ENCODE assay signal across 1 cellular context in the genomic region with DNA sequence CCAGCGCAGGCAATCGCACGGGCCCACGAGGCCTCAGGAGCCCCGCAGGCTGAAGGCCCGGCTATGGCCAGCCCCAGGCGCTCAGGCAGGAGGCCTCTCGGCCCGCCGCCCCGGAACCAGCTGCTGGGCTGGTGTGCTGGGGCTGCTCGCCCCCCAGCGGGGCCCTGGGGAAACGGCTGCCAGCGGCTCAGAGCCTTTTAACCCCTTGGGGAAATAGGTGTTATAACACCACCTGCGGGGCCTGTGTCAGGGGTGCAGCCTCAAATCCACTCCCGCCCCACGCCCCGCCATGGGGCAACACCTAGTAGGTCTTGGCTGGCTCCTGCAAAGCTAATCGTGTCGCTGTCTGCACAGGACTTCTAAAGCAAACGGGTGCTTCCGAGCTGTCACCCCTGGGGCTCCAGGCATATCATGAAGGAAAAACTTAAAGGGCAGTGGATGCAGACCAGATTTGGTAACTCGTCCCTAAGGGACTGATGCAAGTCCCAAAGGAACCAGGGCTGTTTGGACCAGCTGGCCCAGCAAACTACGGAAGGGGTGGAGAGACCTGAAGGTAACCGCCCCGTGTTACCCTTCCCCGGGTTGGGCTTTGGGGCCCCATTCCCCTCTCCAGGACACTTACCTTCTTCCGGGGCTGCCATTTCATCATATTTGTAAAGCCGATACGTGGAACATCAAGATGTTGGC.
TF ChIP-seq lines count a peak whose summit lies in the region.

No MANE protein-coding gene starts in this region.

TF ChIP-seq in HepG2, 621 proteins besides CTCF, POLR2A, EP300 and RAD21 (continued from another document):
- TF ChIP-seq STAG1 (CRISPR knock-in tag; IDR thresholded peaks at IDR 0.05) = peak; percentile 91
- TF ChIP-seq ZNF430 (CRISPR knock-in tag; IDR thresholded peaks at IDR 0.05) = peak; percentile 15; the same call in 1 of the 2 replicates
- no peak for TF ChIP-seq ZNF530 (CRISPR knock-in tag; IDR thresholded peaks at IDR 0.05; ENCODE audit: low read depth)
- peak; percentile 85; the same call in 1 of the 2 replicates for TF ChIP-seq ZNF558 (CRISPR knock-in tag; IDR thresholded peaks at IDR 0.05; ENCODE audit: borderline replicate concordance)
- no peak for TF ChIP-seq ZNF724P (CRISPR knock-in tag; IDR thresholded peaks at IDR 0.05; ENCODE audit: borderline replicate concordance)
- TF ChIP-seq ZNF282 (IDR thresholded peaks at IDR 0.05; ENCODE audit: partially characterized antibody) = no peak
- peak; percentile 69; the same call in 1 of the 2 replicates for TF ChIP-seq ZNF431 (CRISPR knock-in tag; IDR thresholded peaks at IDR 0.05; ENCODE audit: borderline replicate concordance, low read depth)
- 0 out of 2 replicates have a peak, but pooled peaks have one; percentile 24 for TF ChIP-seq SRF (IDR thresholded peaks at IDR 0.05; ENCODE audit: low read depth, low read length)
- peak; percentile 12; the same call in 1 of the 2 replicates for TF ChIP-seq JUND (CRISPR knock-in tag; IDR thresholded peaks at IDR 0.05)
- TF ChIP-seq, protein P1, sequence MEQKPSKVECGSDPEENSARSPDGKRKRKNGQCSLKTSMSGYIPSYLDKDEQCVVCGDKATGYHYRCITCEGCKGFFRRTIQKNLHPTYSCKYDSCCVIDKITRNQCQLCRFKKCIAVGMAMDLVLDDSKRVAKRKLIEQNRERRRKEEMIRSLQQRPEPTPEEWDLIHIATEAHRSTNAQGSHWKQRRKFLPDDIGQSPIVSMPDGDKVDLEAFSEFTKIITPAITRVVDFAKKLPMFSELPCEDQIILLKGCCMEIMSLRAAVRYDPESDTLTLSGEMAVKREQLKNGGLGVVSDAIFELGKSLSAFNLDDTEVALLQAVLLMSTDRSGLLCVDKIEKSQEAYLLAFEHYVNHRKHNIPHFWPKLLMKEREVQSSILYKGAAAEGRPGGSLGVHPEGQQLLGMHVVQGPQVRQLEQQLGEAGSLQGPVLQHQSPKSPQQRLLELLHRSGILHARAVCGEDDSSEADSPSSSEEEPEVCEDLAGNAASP (CRISPR knock-in tag; IDR thresholded peaks at IDR 0.05; ENCODE audit: borderline replicate concordance) = peak; percentile 36; the same call in 1 of the 2 replicates
- no peak for TF ChIP-seq MIER3 (CRISPR knock-in tag; IDR thresholded peaks at IDR 0.05; ENCODE audit: borderline replicate concordance)
- no peak for TF ChIP-seq ATAD3A (CRISPR knock-in tag; IDR thresholded peaks at IDR 0.05)
- TF ChIP-seq SOX13 (IDR thresholded peaks at IDR 0.05) = no peak
- peak in 1 of 2 experiments; percentile 24; a peak in 1 of 4 replicates for TF ChIP-seq SOX13 (CRISPR knock-in tag; conservative IDR thresholded peaks at IDR 0.05 in 1 of 2, IDR thresholded peaks at IDR 0.05 in 1 of 2)
- no peak for TF ChIP-seq HNF4G (IDR thresholded peaks at IDR 0.05; ENCODE audit: borderline replicate concordance, low read depth, low read length)
- no peak for TF ChIP-seq HNF4G (CRISPR knock-in tag; IDR thresholded peaks at IDR 0.05; ENCODE audit: borderline replicate concordance, low read depth)
- TF ChIP-seq, protein P2, sequence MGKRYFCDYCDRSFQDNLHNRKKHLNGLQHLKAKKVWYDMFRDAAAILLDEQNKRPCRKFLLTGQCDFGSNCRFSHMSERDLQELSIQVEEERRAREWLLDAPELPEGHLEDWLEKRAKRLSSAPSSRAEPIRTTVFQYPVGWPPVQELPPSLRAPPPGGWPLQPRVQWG (CRISPR knock-in tag; IDR thresholded peaks at IDR 0.05; ENCODE audit: borderline replicate concordance, low read depth) = no peak
- no peak for TF ChIP-seq CC2D1A (CRISPR knock-in tag; IDR thresholded peaks at IDR 0.05)
- peak; percentile 96 for TF ChIP-seq ZNF652 (CRISPR knock-in tag; IDR thresholded peaks at IDR 0.05; ENCODE audit: borderline replicate concordance, low read depth)
- TF ChIP-seq ATF7 (IDR thresholded peaks at IDR 0.05) = no peak
- no peak for TF ChIP-seq ATF7 (CRISPR knock-in tag; IDR thresholded peaks at IDR 0.05)
- no peak for TF ChIP-seq KDM6A (CRISPR knock-in tag; IDR thresholded peaks at IDR 0.05; ENCODE audit: low read depth)
- TF ChIP-seq GTF3A (CRISPR knock-in tag; conservative IDR thresholded peaks at IDR 0.05) = no peak
- TF ChIP-seq, protein P3, sequence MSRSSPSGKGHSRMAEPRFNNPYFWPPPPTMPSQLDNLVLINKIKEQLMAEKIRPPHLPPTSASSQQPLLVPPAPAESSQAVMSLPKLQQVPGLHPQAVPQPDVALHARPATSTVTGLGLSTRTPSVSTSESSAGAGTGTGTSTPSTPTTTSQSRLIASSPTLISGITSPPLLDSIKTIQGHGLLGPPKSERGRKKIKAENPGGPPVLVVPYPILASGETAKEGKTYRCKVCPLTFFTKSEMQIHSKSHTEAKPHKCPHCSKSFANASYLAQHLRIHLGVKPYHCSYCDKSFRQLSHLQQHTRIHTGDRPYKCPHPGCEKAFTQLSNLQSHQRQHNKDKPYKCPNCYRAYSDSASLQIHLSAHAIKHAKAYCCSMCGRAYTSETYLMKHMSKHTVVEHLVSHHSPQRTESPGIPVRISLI (CRISPR knock-in tag; IDR thresholded peaks at IDR 0.05; ENCODE audit: borderline replicate concordance) = 0 out of 2 replicates have a peak, but pooled peaks have one; percentile 1
- TF ChIP-seq ERF (CRISPR knock-in tag; IDR thresholded peaks at IDR 0.05) = no peak
- TF ChIP-seq, protein P4, sequence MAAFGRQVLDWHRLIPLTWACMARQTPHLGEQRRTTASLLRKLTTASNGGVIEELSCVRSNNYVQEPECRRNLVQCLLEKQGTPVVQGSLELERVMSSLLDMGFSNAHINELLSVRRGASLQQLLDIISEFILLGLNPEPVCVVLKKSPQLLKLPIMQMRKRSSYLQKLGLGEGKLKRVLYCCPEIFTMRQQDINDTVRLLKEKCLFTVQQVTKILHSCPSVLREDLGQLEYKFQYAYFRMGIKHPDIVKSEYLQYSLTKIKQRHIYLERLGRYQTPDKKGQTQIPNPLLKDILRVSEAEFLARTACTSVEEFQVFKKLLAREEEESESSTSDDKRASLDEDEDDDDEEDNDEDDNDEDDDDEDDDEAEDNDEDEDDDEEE (CRISPR knock-in tag; IDR thresholded peaks at IDR 0.05) = no peak; the same call in 1 of the 2 replicates
- TF ChIP-seq PHF20 (CRISPR knock-in tag; IDR thresholded peaks at IDR 0.05) = peak; percentile 47; the same call in 1 of the 2 replicates
- TF ChIP-seq SCMH1 (CRISPR knock-in tag; IDR thresholded peaks at IDR 0.05; ENCODE audit: borderline replicate concordance) = no peak
- TF ChIP-seq FOXP1 (IDR thresholded peaks at IDR 0.05) = no peak
- no peak for TF ChIP-seq FOXP1 (CRISPR knock-in tag; IDR thresholded peaks at IDR 0.05)
- TF ChIP-seq SMC3 (IDR thresholded peaks at IDR 0.05; ENCODE audit: low read length) = peak; percentile 54; the same call in 1 of the 2 replicates
- 0 out of 2 replicates have a peak, but pooled peaks have one; percentile 10 for TF ChIP-seq SIN3A (IDR thresholded peaks at IDR 0.05; ENCODE audit: borderline replicate concordance, low read depth, low read length)
- no peak for TF ChIP-seq MEF2D (CRISPR knock-in tag; IDR thresholded peaks at IDR 0.05)
- TF ChIP-seq ZSCAN31 (CRISPR knock-in tag; IDR thresholded peaks at IDR 0.05; ENCODE audit: low read depth) = peak; percentile 70; the same call in 1 of the 2 replicates
- peak; percentile 83; the same call in 1 of the 2 replicates for TF ChIP-seq KDM5B (CRISPR knock-in tag; IDR thresholded peaks at IDR 0.05; ENCODE audit: borderline replicate concordance)
- no peak for TF ChIP-seq FOSL1 (CRISPR knock-in tag; IDR thresholded peaks at IDR 0.05; ENCODE audit: borderline replicate concordance)
- TF ChIP-seq, protein P5, sequence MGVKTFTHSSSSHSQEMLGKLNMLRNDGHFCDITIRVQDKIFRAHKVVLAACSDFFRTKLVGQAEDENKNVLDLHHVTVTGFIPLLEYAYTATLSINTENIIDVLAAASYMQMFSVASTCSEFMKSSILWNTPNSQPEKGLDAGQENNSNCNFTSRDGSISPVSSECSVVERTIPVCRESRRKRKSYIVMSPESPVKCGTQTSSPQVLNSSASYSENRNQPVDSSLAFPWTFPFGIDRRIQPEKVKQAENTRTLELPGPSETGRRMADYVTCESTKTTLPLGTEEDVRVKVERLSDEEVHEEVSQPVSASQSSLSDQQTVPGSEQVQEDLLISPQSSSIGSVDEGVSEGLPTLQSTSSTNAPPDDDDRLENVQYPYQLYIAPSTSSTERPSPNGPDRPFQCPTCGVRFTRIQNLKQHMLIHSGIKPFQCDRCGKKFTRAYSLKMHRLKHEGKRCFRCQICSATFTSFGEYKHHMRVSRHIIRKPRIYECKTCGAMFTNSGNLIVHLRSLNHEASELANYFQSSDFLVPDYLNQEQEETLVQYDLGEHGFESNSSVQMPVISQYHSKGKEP (CRISPR knock-in tag; IDR thresholded peaks at IDR 0.05) = no peak
- TF ChIP-seq EZH2 (conservative IDR thresholded peaks at IDR 0.05; ENCODE audit: low read depth, low read length) = no peak
- no peak for TF ChIP-seq SOX5 (CRISPR knock-in tag; IDR thresholded peaks at IDR 0.05; ENCODE audit: borderline replicate concordance)
- TF ChIP-seq CREB1 (IDR thresholded peaks at IDR 0.05) = no peak
- no peak for TF ChIP-seq CREB1 (CRISPR knock-in tag; IDR thresholded peaks at IDR 0.05)
- no peak for TF ChIP-seq ZNF225 (CRISPR knock-in tag; IDR thresholded peaks at IDR 0.05)
- TF ChIP-seq, protein P6, sequence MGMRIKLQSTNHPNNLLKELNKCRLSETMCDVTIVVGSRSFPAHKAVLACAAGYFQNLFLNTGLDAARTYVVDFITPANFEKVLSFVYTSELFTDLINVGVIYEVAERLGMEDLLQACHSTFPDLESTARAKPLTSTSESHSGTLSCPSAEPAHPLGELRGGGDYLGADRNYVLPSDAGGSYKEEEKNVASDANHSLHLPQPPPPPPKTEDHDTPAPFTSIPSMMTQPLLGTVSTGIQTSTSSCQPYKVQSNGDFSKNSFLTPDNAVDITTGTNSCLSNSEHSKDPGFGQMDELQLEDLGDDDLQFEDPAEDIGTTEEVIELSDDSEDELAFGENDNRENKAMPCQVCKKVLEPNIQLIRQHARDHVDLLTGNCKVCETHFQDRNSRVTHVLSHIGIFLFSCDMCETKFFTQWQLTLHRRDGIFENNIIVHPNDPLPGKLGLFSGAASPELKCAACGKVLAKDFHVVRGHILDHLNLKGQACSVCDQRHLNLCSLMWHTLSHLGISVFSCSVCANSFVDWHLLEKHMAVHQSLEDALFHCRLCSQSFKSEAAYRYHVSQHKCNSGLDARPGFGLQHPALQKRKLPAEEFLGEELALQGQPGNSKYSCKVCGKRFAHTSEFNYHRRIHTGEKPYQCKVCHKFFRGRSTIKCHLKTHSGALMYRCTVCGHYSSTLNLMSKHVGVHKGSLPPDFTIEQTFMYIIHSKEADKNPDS (CRISPR knock-in tag; IDR thresholded peaks at IDR 0.05) = no peak
- TF ChIP-seq ZNF121 (CRISPR knock-in tag; IDR thresholded peaks at IDR 0.05) = peak; percentile 45; the same call in 1 of the 2 replicates
- no peak for TF ChIP-seq MIXL1 (CRISPR knock-in tag; IDR thresholded peaks at IDR 0.05)
- no peak for TF ChIP-seq SMAD9 (CRISPR knock-in tag; IDR thresholded peaks at IDR 0.05)
- no peak for TF ChIP-seq FOXA1 (IDR thresholded peaks at IDR 0.05)
- no peak for TF ChIP-seq FOXA1 (CRISPR knock-in tag; IDR thresholded peaks at IDR 0.05)
- no peak; the same call in 1 of the 2 replicates for TF ChIP-seq ZNF546 (CRISPR knock-in tag; conservative IDR thresholded peaks at IDR 0.05)
- peak; percentile 67 for TF ChIP-seq CBX1 (IDR thresholded peaks at IDR 0.05; ENCODE audit: low read depth)
- no peak for TF ChIP-seq NFE2L2 (IDR thresholded peaks at IDR 0.05; ENCODE audit: low read length)
- 0 out of 2 replicates have a peak, but pooled peaks have one; percentile 48 for TF ChIP-seq ZNF674 (CRISPR knock-in tag; IDR thresholded peaks at IDR 0.05; ENCODE audit: low read depth)
- peak; percentile 91 for TF ChIP-seq ZNF501 (CRISPR knock-in tag; IDR thresholded peaks at IDR 0.05)
- TF ChIP-seq POGZ (CRISPR knock-in tag; IDR thresholded peaks at IDR 0.05) = peak; percentile 68; the same call in 1 of the 2 replicates
- TF ChIP-seq, protein P7, sequence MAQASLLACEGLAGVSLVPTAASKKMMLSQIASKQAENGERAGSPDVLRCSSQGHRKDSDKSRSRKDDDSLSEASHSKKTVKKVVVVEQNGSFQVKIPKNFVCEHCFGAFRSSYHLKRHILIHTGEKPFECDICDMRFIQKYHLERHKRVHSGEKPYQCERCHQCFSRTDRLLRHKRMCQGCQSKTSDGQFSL (CRISPR knock-in tag; IDR thresholded peaks at IDR 0.05) = no peak
